18 cellular contexts compared by ENCODE assay signal in genomic region chr6:108720798-108721197, GRCh38.
"Had no signal": no experiment of that assay in that cellular context is flagged by ENCODE, and none has a peak within 500 bp of the region (broad histone marks: within the 10 kb centered on the region; RNA-seq: fewer than 3 reads in every experiment).

No MANE protein-coding gene starts in this region.

- H3K4me3 ChIP-seq: lung, psoas muscle, upper lobe of left lung had no signal

- H3K27ac ChIP-seq: psoas muscle, upper lobe of left lung had no signal

- DNase-seq: activated CD4-positive, alpha-beta T cell treated with anti-CD3 and anti-CD28 coated beads for 36 hours; activated CD8-positive, alpha-beta T cell treated with anti-CD3 and anti-CD28 coated beads for 36 hours; activated gamma-delta T cell; activated T-cell treated with anti-CD3 and anti-CD28 coated beads, Interleukin-2, amount 50 U/mL, for 72 hours; caudate nucleus; effector CD8-positive, alpha-beta T cell; foreskin fibroblast; hippocampal formation; midbrain; psoas muscle; stimulated activated naive CD8-positive, alpha-beta T cell treated with anti-CD3 and anti-CD28 coated beads, Interleukin-15, amount 100 ng/mL, for 72 hours; T-helper 1 cell; T1000; upper lobe of left lung had no signal

- H3K27me3 ChIP-seq: upper lobe of left lung had no signal

- ATAC-seq: activated CD4-positive, alpha-beta T cell treated with anti-CD3 and anti-CD28 coated beads for 36 hours; activated CD8-positive, alpha-beta T cell treated with anti-CD3 and anti-CD28 coated beads for 36 hours; activated naive CD4-positive, alpha-beta T cell treated with anti-CD3 and anti-CD28 coated beads, Interleukin-2, amount 50 U/mL, for 72 hours; activated T-cell treated with anti-CD3 and anti-CD28 coated beads, Interleukin-2, amount 50 U/mL, for 72 hours; psoas muscle; sciatic nerve; stimulated activated naive CD8-positive, alpha-beta T cell treated with anti-CD3 and anti-CD28 coated beads, Interleukin-15, amount 100 ng/mL, for 72 hours had no signal

- FAIRE-seq: colon had no signal

- H3K4me1 ChIP-seq: psoas muscle had no signal
